Comparison of ENCODE assay signal across 18 cellular contexts in genomic region chr3:78963771-78964170, GRCh38.
DNase-seq lines count a peak whose midpoint lies in the region; ATAC-seq, FAIRE-seq and TF ChIP-seq lines count a peak whose summit lies in the region.
"Had no signal": no experiment of that assay in that cellular context is flagged by ENCODE, and none has a peak within 500 bp of the region (broad histone marks: within the 10 kb centered on the region; RNA-seq: fewer than 3 reads in every experiment).

No MANE protein-coding gene starts in this region.

- over 99% methylated on average over 5 of the region's 5 CpGs for WGBS in HepG2 (ENCODE audit: low lambda C conversion rate)
- 88% methylated on average over 5 of the region's 5 CpGs for WGBS in right lobe of liver (ENCODE audit: insufficient coverage, low coverage, low lambda C conversion rate, missing lambda C conversion rate)
- 92 to 95% methylated on average over 5 of the region's 5 CpGs for WGBS in upper lobe of left lung, 2 donors

- H3K4me1 ChIP-seq in HepG2 (ENCODE audit: insufficient read depth, low read length) (no peaks in the 10 kb centered on the region), right lobe of liver (no peaks in the 10 kb centered on the region), foreskin keratinocyte (no peaks in the 10 kb centered on the region), upper lobe of left lung (no peaks in the 10 kb centered on the region)
- H3K4me1 ChIP-seq: BLaER1 had no signal

- FAIRE-seq in HepG2 (lab: Jason Lieb, UNC): no peak
- FAIRE-seq: G401.6, GM12891, K562 had no signal

- in situ Hi-C loops in HepG2 (cut with HindIII; ENCODE audit: extremely low pct_ligation_motif_present, low pct_unique_long_range_greater_than_20kb): no loop called here

- H3K27me3 ChIP-seq in HepG2 (ENCODE audit: control insufficient read depth in 1 of 2, insufficient read depth in 2 of 2, low read length in 2 of 2) (no peaks in the 10 kb centered on the region), right lobe of liver (no peaks in the 10 kb centered on the region), foreskin keratinocyte (no peaks in the 10 kb centered on the region), upper lobe of left lung (no peaks in the 10 kb centered on the region)
- H3K27me3 ChIP-seq: BLaER1 had no signal

- no peak overlapping the region for H3K4me2 ChIP-seq in HepG2 (ENCODE audit: low read depth, low read length)
- H3K4me2 ChIP-seq: BLaER1, GM23338 had no signal

- H3K9me3 ChIP-seq in HepG2 (ENCODE audit: low read length) (no peaks in the 10 kb centered on the region), right lobe of liver (no peaks in the 10 kb centered on the region), upper lobe of left lung (no peaks in the 10 kb centered on the region)

- no peak overlapping the region for H2AFZ ChIP-seq in HepG2 (ENCODE audit: low read length)
- H2AFZ ChIP-seq: GM23338 had no signal

- H3K4me3 ChIP-seq in HepG2 (replicated peaks in 1 of 3; ENCODE audit: insufficient read depth in 1 of 3, low read depth in 2 of 3, low read length in 3 of 3) (no peak overlapping the region), right lobe of liver (no peak overlapping the region), upper lobe of left lung (no peak overlapping the region)
- H3K4me3 ChIP-seq: BLaER1, GM23338, K562 had no signal

- TF ChIP-seq EP300 in HepG2 (IDR thresholded peaks at IDR 0.05; ENCODE audit: low read depth in 2 of 2, low read length in 2 of 2): no peak
- TF ChIP-seq EP300 in HepG2 (CRISPR knock-in tag; IDR thresholded peaks at IDR 0.05; ENCODE audit: borderline replicate concordance): no peak
- TF ChIP-seq EP300 in upper lobe of left lung (IDR thresholded peaks at IDR 0.05): no peak

- CTCF ChIA-PET in HepG2 (lab: Yijun Ruan, JAX; ENCODE audit: low intra/inter-chr PET ratio, low total read pairs): no interaction called here

- no peaks in the 10 kb centered on the region for H4K20me1 ChIP-seq in HepG2 (ENCODE audit: insufficient read depth, low read length)

- TF ChIP-seq RAD21 in HepG2 (CRISPR knock-in tag; IDR thresholded peaks at IDR 0.05): no peak

- no peak for DNase-seq in HepG2 (ENCODE audit: low spot score)
- no peak for DNase-seq in right lobe of liver
- DNase-seq in NCI-H226: peak; percentile 19
- DNase-seq in foreskin keratinocyte: no peak
- DNase-seq in upper lobe of left lung: no peak
- no peak for DNase-seq in NK-92 (lab: John Stamatoyannopoulos, UW; ENCODE audit: unreplicated experiment)
- DNase-seq: CD4-positive, alpha-beta memory T cell; DMS153; DMS79; H7; IMR-90 had no signal

- H3K79me2 ChIP-seq in HepG2 (ENCODE audit: insufficient read depth, low read length): peaks cover 80% of the 10 kb centered on the region

- TF ChIP-seq CTCF in HepG2 (CRISPR knock-in tag; IDR thresholded peaks at IDR 0.05): no peak
- TF ChIP-seq CTCF in right lobe of liver (IDR thresholded peaks at IDR 0.05): no peak
- TF ChIP-seq CTCF in foreskin keratinocyte (conservative IDR thresholded peaks at IDR 0.05): no peak
- TF ChIP-seq CTCF in upper lobe of left lung (IDR thresholded peaks at IDR 0.05): no peak

- ATAC-seq in HepG2: no peak
- ATAC-seq in right lobe of liver: no peak
- ATAC-seq in foreskin keratinocyte: peak; percentile 34
- ATAC-seq in upper lobe of left lung (ENCODE audit: low FRiP score in 2 of 2): no peak
- no peak for ATAC-seq in HG03521 (IDR thresholded peaks at IDR 0.05; ENCODE audit: unreplicated experiment)
- ATAC-seq: GM23338, K562 had no signal

- intact Hi-C loops in HepG2 (cut with micrococcal nuclease; ENCODE audit: unreplicated experiment) (no loop called here), right lobe of liver (cut with DNase I) (no loop called here)

- H3K27ac ChIP-seq in HepG2 (ENCODE audit: extremely low read length, insufficient read depth, low read length) (no peak overlapping the region), right lobe of liver (no peak overlapping the region), foreskin keratinocyte (no peak overlapping the region), upper lobe of left lung (no peak overlapping the region)
- H3K27ac ChIP-seq: 22Rv1, BLaER1 had no signal

- TF ChIP-seq POLR2A in HepG2 (IDR thresholded peaks at IDR 0.05; ENCODE audit: insufficient read depth in 1 of 2, low read depth in 2 of 2, low read length in 2 of 2) (no peak), right lobe of liver (IDR thresholded peaks at IDR 0.05) (no peak), upper lobe of left lung (IDR thresholded peaks at IDR 0.05) (no peak)

- POLR2A ChIA-PET in HepG2 (lab: Yijun Ruan, JAX): no interaction called here

- H3K9ac ChIP-seq in HepG2 (ENCODE audit: insufficient read depth, low read depth, low read length): no peak overlapping the region
- H3K9ac ChIP-seq: BLaER1 had no signal

- H3K36me3 ChIP-seq in HepG2 (replicated peaks in 1 of 2; ENCODE audit: control insufficient read depth in 1 of 2, insufficient read depth in 2 of 2, low read length in 2 of 2) (no peaks in the 10 kb centered on the region; a peak in 2 of 5 replicates), right lobe of liver (no peaks in the 10 kb centered on the region), upper lobe of left lung (no peaks in the 10 kb centered on the region)

- BruUV-seq in HepG2 (replicated peaks; lab: Mats Ljungman, UMichigan): no TSS peak

TF ChIP-seq in HepG2, 621 proteins besides CTCF, POLR2A, EP300 and RAD21:
- TF ChIP-seq ZNF12 (CRISPR knock-in tag; IDR thresholded peaks at IDR 0.05) (peak; percentile 90), CREB3 (CRISPR knock-in tag; IDR thresholded peaks at IDR 0.05) (no peak), ZFP36L1 (CRISPR knock-in tag; IDR thresholded peaks at IDR 0.05) (no peak), ATM (IDR thresholded peaks at IDR 0.05; ENCODE audit: borderline replicate concordance) (no peak), TSC22D2 (CRISPR knock-in tag; IDR thresholded peaks at IDR 0.05; ENCODE audit: borderline replicate concordance) (no peak), THRA (CRISPR knock-in tag; IDR thresholded peaks at IDR 0.05; ENCODE audit: borderline replicate concordance) (no peak), HOMEZ (CRISPR knock-in tag; IDR thresholded peaks at IDR 0.05; ENCODE audit: low read depth) (peak; percentile 47; the same call in 1 of the 2 replicates), ATF6 (CRISPR knock-in tag; conservative IDR thresholded peaks at IDR 0.05) (no peak), ZNF7 (CRISPR knock-in tag; IDR thresholded peaks at IDR 0.05) (no peak), MATR3 (CRISPR knock-in tag; IDR thresholded peaks at IDR 0.05) (no peak), ZFP36L2 (CRISPR knock-in tag; IDR thresholded peaks at IDR 0.05) (no peak)
